In the genomic region with DNA sequence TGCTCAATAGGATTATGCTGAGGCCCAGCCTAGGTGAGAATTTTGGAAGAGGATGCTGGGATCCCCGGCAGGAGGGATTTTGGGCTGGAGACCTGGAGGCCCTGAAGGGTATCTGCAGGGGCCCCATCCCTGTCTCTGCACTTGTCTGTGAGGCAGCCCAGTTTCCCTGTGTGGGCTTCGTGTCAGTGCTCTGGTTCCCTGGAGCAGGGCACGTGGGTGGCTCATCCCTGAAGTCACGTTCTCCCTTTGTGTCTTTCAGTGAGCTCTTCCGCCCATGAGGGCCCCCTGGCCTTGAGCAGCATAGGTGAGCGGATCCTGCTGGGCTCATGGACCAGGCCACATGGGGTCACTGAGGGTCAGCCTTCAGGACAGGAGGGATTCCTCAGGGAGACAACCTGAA, we compare ENCODE assay signal across 13 cellular contexts.
"Had no signal": no experiment of that assay in that cellular context is flagged by ENCODE, and none has a peak within 500 bp of the region (broad histone marks: within the 10 kb centered on the region; RNA-seq: fewer than 3 reads in every experiment).

No MANE protein-coding gene starts in this region.

- H3K27ac Mint-ChIP-seq: activated T-helper 2 cell treated with anti-CD3 and anti-CD28 coated beads, Interferon-gamma antibody, Interleukin-2, Interleukin-4, amounts not matched to agents 10 μg/mL and 5 μg/mL and 100 μg/mL, durations not matched to agents 14 hours and 24 hours and 36 hours; natural killer cell; stimulated activated effector memory CD8-positive, alpha-beta T cell treated with anti-CD3 and anti-CD28 coated beads, Interleukin-12 subunit alpha, Interleukin-12 subunit beta, amount 100 ng/mL, for 72 hours had no signal

- H3K4me3 ChIP-seq: gastrocnemius medialis, heart right ventricle had no signal

- H3K27ac ChIP-seq: gastrocnemius medialis, heart right ventricle, neutrophil had no signal

- H3K36me3 Mint-ChIP-seq: natural killer cell; stimulated activated effector memory CD8-positive, alpha-beta T cell treated with anti-CD3 and anti-CD28 coated beads, Interleukin-12 subunit alpha, Interleukin-12 subunit beta, amount 100 ng/mL, for 72 hours had no signal

- H3K4me1 ChIP-seq: gastrocnemius medialis, heart right ventricle had no signal

- DNase-seq: activated CD4-positive, alpha-beta T cell treated with anti-CD3 and anti-CD28 coated beads, Interleukin-2, amount 50 U/mL, for 48 hours; anterior cingulate cortex; dermis blood vessel endothelial cell; erythroblast; gastrocnemius medialis; mesenchymal stem cell; SHP77 treated with DMSO at 0.1 percent for 48 hours; T1000 had no signal

- H3K4me1 Mint-ChIP-seq: natural killer cell; stimulated activated effector memory CD8-positive, alpha-beta T cell treated with anti-CD3 and anti-CD28 coated beads, Interleukin-12 subunit alpha, Interleukin-12 subunit beta, amount 100 ng/mL, for 72 hours had no signal

- H3K4me3 Mint-ChIP-seq: natural killer cell; stimulated activated effector memory CD8-positive, alpha-beta T cell treated with anti-CD3 and anti-CD28 coated beads, Interleukin-12 subunit alpha, Interleukin-12 subunit beta, amount 100 ng/mL, for 72 hours had no signal

- H3K36me3 ChIP-seq: gastrocnemius medialis, heart right ventricle, neutrophil had no signal

- H3K27me3 ChIP-seq: gastrocnemius medialis, heart right ventricle, neutrophil had no signal
